ENCODE assay signal across 23 cellular contexts in the genomic region with DNA sequence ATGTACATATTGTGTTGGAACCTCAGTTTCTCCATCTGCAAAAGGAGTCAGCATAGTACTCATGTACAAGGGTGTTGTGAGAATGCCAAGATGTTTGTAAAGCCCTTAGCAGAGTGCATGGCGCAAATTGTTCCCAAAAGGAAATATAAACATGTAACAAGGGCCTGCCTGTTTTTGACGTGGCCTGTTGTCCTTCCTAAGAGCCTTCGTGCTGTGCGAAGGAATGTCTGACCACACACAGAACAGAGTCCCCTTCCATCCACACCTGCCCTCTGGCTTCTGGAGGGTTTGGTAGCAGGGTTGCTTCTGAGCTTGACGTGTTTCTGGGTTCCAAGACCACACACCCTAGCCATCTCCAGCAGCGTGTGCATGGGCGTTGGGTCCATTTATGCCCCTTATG.
"Had no signal": no experiment of that assay in that cellular context is flagged by ENCODE, and none has a peak within 500 bp of the region (broad histone marks: within the 10 kb centered on the region; RNA-seq: fewer than 3 reads in every experiment).

No MANE protein-coding gene starts in this region.

- H3K27ac ChIP-seq: epithelial cell of prostate, left ventricle myocardium inferior, pancreas had no signal

- H3K27me3 ChIP-seq: pancreas, tibial nerve had no signal

- H3K9me3 Mint-ChIP-seq: activated B cell treated with CpG ODN at 0.5 μM for 24 hours; activated naive CD4-positive, alpha-beta T cell treated with anti-CD3 and anti-CD28 coated beads for 36 hours; activated naive CD8-positive, alpha-beta T cell treated with anti-CD3 and anti-CD28 coated beads, Interleukin-2, amount 10 ng/mL, durations not matched to agents 7 days and 5 days; memory B cell; nephron progenitor cell; stimulated activated naive CD8-positive, alpha-beta T cell treated with anti-CD3 and anti-CD28 coated beads, Interleukin-15, Interleukin-2, amounts not matched to agents 100 ng/mL and 50 ng/mL, for 24 hours; T-cell; T-helper 2 cell treated with Interferon-gamma antibody and Interleukin-4, amounts not matched to agents 5 μg/mL and 100 μg/mL, for 36 hours had no signal

- H3K36me3 Mint-ChIP-seq: activated naive CD8-positive, alpha-beta T cell treated with anti-CD3 and anti-CD28 coated beads, Interleukin-2, amount 10 ng/mL, durations not matched to agents 7 days and 5 days; memory B cell; T-cell had no signal

- H3K4me3 Mint-ChIP-seq: activated B cell treated with CpG ODN at 0.5 μM for 24 hours; activated CD4-positive, alpha-beta T cell treated with anti-CD3 and anti-CD28 coated beads for 36 hours; activated naive CD4-positive, alpha-beta T cell treated with anti-CD3 and anti-CD28 coated beads for 36 hours; activated naive CD8-positive, alpha-beta T cell treated with anti-CD3 and anti-CD28 coated beads, Interleukin-2, amount 10 ng/mL, durations not matched to agents 7 days and 5 days; memory B cell; nephron progenitor cell; stimulated activated naive CD8-positive, alpha-beta T cell treated with anti-CD3 and anti-CD28 coated beads, Interleukin-15, Interleukin-2, amounts not matched to agents 100 ng/mL and 50 ng/mL, for 24 hours; T-cell; T-helper 2 cell treated with Interferon-gamma antibody and Interleukin-4, amounts not matched to agents 5 μg/mL and 100 μg/mL, for 36 hours had no signal

- H3K27me3 Mint-ChIP-seq: memory B cell had no signal

- DNase-seq: activated B cell treated with CpG ODN at 0.5 μM for 24 hours; activated CD4-positive, alpha-beta T cell treated with anti-CD3 and anti-CD28 coated beads for 36 hours; activated CD4-positive, alpha-beta T cell treated with anti-CD3 and anti-CD28 coated beads, Interleukin-2, amount 50 U/mL, for 4 hours; activated CD8-positive, alpha-beta memory T cell treated with anti-CD3 and anti-CD28 coated beads, Interleukin-2, amount 50 U/mL, for 48 hours; activated naive CD4-positive, alpha-beta T cell treated with anti-CD3 and anti-CD28 coated beads for 36 hours; activated naive CD8-positive, alpha-beta T cell treated with anti-CD3 and anti-CD28 coated beads, Interleukin-2, amount 10 ng/mL, durations not matched to agents 7 days and 5 days; activated T-cell treated with anti-CD3 and anti-CD28 coated beads, Interleukin-2, amount 50 U/mL, for 48 hours; amniotic stem cell; cerebellar nuclear complex; cortex of kidney; kidney glomerular epithelial cell; left ventricle myocardium inferior; nephron progenitor cell; pancreas; right cardiac atrium; stimulated activated CD4-positive, alpha-beta T cell treated with anti-CD3 and anti-CD28 coated beads, Interleukin-12 subunit alpha, Interleukin-12 subunit beta, amount 100 ng/mL, for 4 hours; stimulated activated CD4-positive, alpha-beta T cell treated with anti-CD3 and anti-CD28 coated beads, Interleukin-4, amount 100 ng/mL, for 4 hours; T-cell had no signal

- H3K4me3 ChIP-seq: left ventricle myocardium inferior, pancreas, tibial nerve had no signal

- H3K36me3 ChIP-seq: left ventricle myocardium inferior, pancreas, tibial nerve had no signal

- H3K27ac Mint-ChIP-seq: activated B cell treated with CpG ODN at 0.5 μM for 24 hours; activated CD4-positive, alpha-beta T cell treated with anti-CD3 and anti-CD28 coated beads for 36 hours; activated naive CD4-positive, alpha-beta T cell treated with anti-CD3 and anti-CD28 coated beads for 36 hours; activated naive CD8-positive, alpha-beta T cell treated with anti-CD3 and anti-CD28 coated beads, Interleukin-2, amount 10 ng/mL, durations not matched to agents 7 days and 5 days; memory B cell; nephron progenitor cell; stimulated activated naive CD8-positive, alpha-beta T cell treated with anti-CD3 and anti-CD28 coated beads, Interleukin-15, Interleukin-2, amounts not matched to agents 100 ng/mL and 50 ng/mL, for 24 hours; T-cell; T-helper 2 cell treated with Interferon-gamma antibody and Interleukin-4, amounts not matched to agents 5 μg/mL and 100 μg/mL, for 36 hours had no signal

- H3K9me3 ChIP-seq: left ventricle myocardium inferior, pancreas, tibial nerve had no signal

- H3K4me1 Mint-ChIP-seq: activated B cell treated with CpG ODN at 0.5 μM for 24 hours; activated CD4-positive, alpha-beta T cell treated with anti-CD3 and anti-CD28 coated beads for 36 hours; activated naive CD8-positive, alpha-beta T cell treated with anti-CD3 and anti-CD28 coated beads, Interleukin-2, amount 10 ng/mL, durations not matched to agents 7 days and 5 days; memory B cell; T-cell had no signal

- H3K4me1 ChIP-seq: pancreas had no signal

- ATAC-seq: activated CD4-positive, alpha-beta T cell treated with anti-CD3 and anti-CD28 coated beads for 36 hours; pancreas; right cardiac atrium; T-cell had no signal
